In genomic region chrX:56995271-56995994, GRCh38 we compare ENCODE assay signal across 8 cellular contexts. TPM values are rescaled to one million over a fixed set of nuclear protein-coding genes. Genes with fewer than 3 reads are reported as not detected.
DNase-seq lines count a peak whose midpoint lies in the region; ATAC-seq and TF ChIP-seq lines count a peak whose summit lies in the region.

SPIN3 (minus strand) TSS chrX:56995541; CDS start chrX:56994947, 594 bp downstream.

- H3K4me1 ChIP-seq in esophagus muscularis mucosa: peaks cover 0 to 11% (median 8%) of the 10 kb centered on the region in 4 donors
- no peaks in the 10 kb centered on the region for H3K4me1 ChIP-seq in mucosa of rectum (ENCODE audit: control insufficient read depth in 2 of 2, insufficient read depth in 2 of 2, low read length in 2 of 2)

- TF ChIP-seq CTCF in C4-2B (conservative IDR thresholded peaks at IDR 0.05) (no peak), esophagus muscularis mucosa (IDR thresholded peaks at IDR 0.05) (no peak)

- intact Hi-C loops in esophagus muscularis mucosa (cut with DNase I): loop anchor here (10.0 kb wide), 1 partner anchor 431 kb away; the partner anchor contains the start of gene UBQLN2

- H3K36me3 ChIP-seq in esophagus muscularis mucosa: peaks cover 0 to 6% (median 0%) of the 10 kb centered on the region in 4 donors
- H3K36me3 ChIP-seq in mucosa of rectum (ENCODE audit: control insufficient read depth in 2 of 2, insufficient read depth in 2 of 2, low read length in 2 of 2): no peaks in the 10 kb centered on the region

- H3K4me3 ChIP-seq in esophagus muscularis mucosa (peak within 1 kb of the TSS; percentile 65 to 79 (median 68)), mucosa of rectum (ENCODE audit: low read length in 2 of 2) (peak within 1 kb of the TSS; percentile 83 to 87)

- H3K9ac ChIP-seq in mucosa of rectum (ENCODE audit: low read depth in 1 of 2, low read length in 2 of 2): peak within 1 kb of the TSS; percentile 58 to 68

- no peak for TF ChIP-seq EP300 in esophagus muscularis mucosa (IDR thresholded peaks at IDR 0.05)

- peaks cover 28% of the 10 kb centered on the region for H3K36me3 Mint-ChIP-seq in activated T-cell treated with anti-CD3 and anti-CD28 coated beads, Interleukin-2, amount 50 U/mL, for 24 hours (ENCODE audit: low read depth)

- 31% methylated on average over 25 of the region's 39 CpGs for whole genome bisulfite sequencing in esophagus muscularis mucosa

- DNase-seq in NOMO-1 treated with DMSO at 0.1 percent for 48 hours (lab: John Stamatoyannopoulos, UW; ENCODE audit: unreplicated experiment) (peak; percentile 54), esophagus muscularis mucosa (ENCODE audit: extremely low spot score) (peak; percentile 92)
- DNase-seq in activated T-cell treated with anti-CD3 and anti-CD28 coated beads, Interleukin-2, amount 50 U/mL, for 24 hours: peak; percentile 75
- DNase-seq in stimulated activated CD8-positive, alpha-beta memory T cell treated with anti-CD3 and anti-CD28 coated beads, Interleukin-4, amount 100 ng/mL, for 24 hours (ENCODE audit: low read depth): peak; percentile 48

- H3K4me1 Mint-ChIP-seq in activated T-cell treated with anti-CD3 and anti-CD28 coated beads, Interleukin-2, amount 50 U/mL, for 24 hours (ENCODE audit: low read depth): peaks cover 37% of the 10 kb centered on the region

- peaks cover 0 to 3% (median 0%) of the 10 kb centered on the region in 4 donors for H3K27me3 ChIP-seq in esophagus muscularis mucosa
- peaks cover 0 to 3% of the 10 kb centered on the region in 2 donors for H3K27me3 ChIP-seq in mucosa of rectum (ENCODE audit: control insufficient read depth in 2 of 2, insufficient read depth in 2 of 2, low read length in 2 of 2)

- no peaks in the 10 kb centered on the region for H3K9me3 ChIP-seq in esophagus muscularis mucosa
- no peaks in the 10 kb centered on the region for H3K9me3 ChIP-seq in mucosa of rectum (ENCODE audit: control insufficient read depth in 2 of 2, low read length in 2 of 2)

- H3K9me3 Mint-ChIP-seq in activated T-cell treated with anti-CD3 and anti-CD28 coated beads, Interleukin-2, amount 50 U/mL, for 24 hours: no peaks in the 10 kb centered on the region

- H3K4me3 Mint-ChIP-seq in activated T-cell treated with anti-CD3 and anti-CD28 coated beads, Interleukin-2, amount 50 U/mL, for 24 hours: peak within 1 kb of the TSS; percentile 82

- H3K27ac ChIP-seq in C4-2B (peak within 1 kb of the TSS; percentile 86), esophagus muscularis mucosa (replicated peaks in 1 of 4) (peak within 1 kb of the TSS; percentile 73 to 82 (median 75)), mucosa of rectum (ENCODE audit: low read depth in 2 of 2, low read length in 2 of 2) (peak within 1 kb of the TSS; percentile 61 to 65)

- no peak for TF ChIP-seq POLR2A in esophagus muscularis mucosa (IDR thresholded peaks at IDR 0.05; ENCODE audit: low read depth)

- H3K27ac Mint-ChIP-seq in activated T-cell treated with anti-CD3 and anti-CD28 coated beads, Interleukin-2, amount 50 U/mL, for 24 hours: peak within 1 kb of the TSS; percentile 91

- ATAC-seq in GM19328 (IDR thresholded peaks at IDR 0.05; ENCODE audit: unreplicated experiment): peak; percentile 92
- ATAC-seq in HG03439 (IDR thresholded peaks at IDR 0.05; ENCODE audit: unreplicated experiment): peak; percentile 99

- H3K27me3 Mint-ChIP-seq in activated T-cell treated with anti-CD3 and anti-CD28 coated beads, Interleukin-2, amount 50 U/mL, for 24 hours: peaks cover 43% of the 10 kb centered on the region

RNA-seq across cellular contexts. Expression of gene SPIN3, which starts in this region (rescaled TPM):
- total RNA-seq in esophagus muscularis mucosa: 1 to 10 TPM; 5.0 to 9.7 (median 7.2) TPM

Comparison
In these comparisons a context has a peak if more than half of its experiments do, and no peak if none do; other contexts are left out.
1. Peak in every context shown above with its lines: DNase-seq, ATAC-seq, H3K4me3 ChIP-seq and H3K27ac ChIP-seq.